23 cellular contexts compared by ENCODE assay signal in genomic region chr2:69940691-69941090, GRCh38. TPM values are rescaled to one million over a fixed set of nuclear protein-coding genes. Genes with fewer than 3 reads are reported as not detected.
DNase-seq lines count a peak whose midpoint lies in the region; ATAC-seq, FAIRE-seq and TF ChIP-seq lines count a peak whose summit lies in the region.
"Had no signal": no experiment of that assay in that cellular context is flagged by ENCODE, and none has a peak within 500 bp of the region (broad histone marks: within the 10 kb centered on the region; RNA-seq: fewer than 3 reads in every experiment).

No MANE protein-coding gene starts in this region.

- H3K9me3 Mint-ChIP-seq in CD4-positive, CD25-positive, alpha-beta regulatory T cell: no peaks in the 10 kb centered on the region
- no peaks in the 10 kb centered on the region for H3K9me3 Mint-ChIP-seq in CD4-positive, alpha-beta memory T cell
- no peaks in the 10 kb centered on the region for H3K9me3 Mint-ChIP-seq in neural crest cell
- H3K9me3 Mint-ChIP-seq: CD4-positive, alpha-beta T cell; H9; IgD-negative memory B cell had no signal

- no peak overlapping the region for H3K27ac ChIP-seq in CD4-positive, CD25-positive, alpha-beta regulatory T cell (ENCODE audit: insufficient read depth, low read length, poor library complexity, severe bottlenecking)
- H3K27ac ChIP-seq in CD4-positive, alpha-beta memory T cell (ENCODE audit: low read depth, low read length): no peak overlapping the region
- H3K27ac ChIP-seq in GM12878 (ENCODE audit: control insufficient read depth, insufficient read depth) (no peak overlapping the region), right atrium auricular region (no peak overlapping the region)

- no peaks in the 10 kb centered on the region for H3K27me3 Mint-ChIP-seq in CD4-positive, CD25-positive, alpha-beta regulatory T cell
- no peaks in the 10 kb centered on the region for H3K27me3 Mint-ChIP-seq in CD4-positive, alpha-beta memory T cell
- no peaks in the 10 kb centered on the region for H3K27me3 Mint-ChIP-seq in neural crest cell (ENCODE audit: low read depth)
- H3K27me3 Mint-ChIP-seq: CD4-positive, alpha-beta T cell; IgD-negative memory B cell had no signal

- in situ Hi-C loops in GM12878 (cut with MboI): no loop called here

- TF ChIP-seq POLR2A in GM12878 (IDR thresholded peaks at IDR 0.05; ENCODE audit: low read depth, low read length): no peak

- H3K4me1 ChIP-seq in CD4-positive, CD25-positive, alpha-beta regulatory T cell (ENCODE audit: control insufficient read depth, insufficient read depth, low read length, poor library complexity, severe bottlenecking): peaks cover under 1% of the 10 kb centered on the region
- peaks cover 4% of the 10 kb centered on the region for H3K4me1 ChIP-seq in CD4-positive, alpha-beta memory T cell (ENCODE audit: insufficient read depth, low read length)
- H3K4me1 ChIP-seq in GM12878 (ENCODE audit: control insufficient read depth, insufficient read depth, low read length) (no peaks in the 10 kb centered on the region), right atrium auricular region (no peaks in the 10 kb centered on the region)
- H3K4me1 ChIP-seq: BE2C had no signal

- WGBS in GM12878 (ENCODE audit: insufficient coverage, insufficient replicate concordance, low lambda C conversion rate, missing lambda C conversion rate): over 99% methylated on average over 8 of the region's 8 CpGs

- no peaks in the 10 kb centered on the region for H3K27me3 ChIP-seq in CD4-positive, CD25-positive, alpha-beta regulatory T cell (ENCODE audit: control insufficient read depth, insufficient read depth, low read length)
- H3K27me3 ChIP-seq in CD4-positive, alpha-beta memory T cell (ENCODE audit: insufficient read depth, low read length): no peaks in the 10 kb centered on the region
- H3K27me3 ChIP-seq in GM12878 (replicated peaks in 1 of 2; ENCODE audit: control insufficient read depth in 2 of 2, insufficient read depth in 2 of 2, low read length in 1 of 2) (no peaks in the 10 kb centered on the region), H7 (ENCODE audit: control insufficient read depth, insufficient read depth, low read length) (no peaks in the 10 kb centered on the region), right atrium auricular region (no peaks in the 10 kb centered on the region)
- H3K27me3 ChIP-seq: BE2C had no signal

- RAD21 ChIA-PET in GM12878 (lab: Charles Lee; ENCODE audit: unreplicated experiment): no interaction called here

- H3K27ac Mint-ChIP-seq in CD4-positive, CD25-positive, alpha-beta regulatory T cell: peak overlapping the region in 2 of 3 donors; percentile 56 to 83
- H3K27ac Mint-ChIP-seq in CD4-positive, alpha-beta memory T cell: peak overlapping the region in 4 of 7 donors; percentile 24 to 79 (median 56)
- H3K27ac Mint-ChIP-seq in neural crest cell (ENCODE audit: unreplicated experiment): peak overlapping the region; percentile 91
- H3K27ac Mint-ChIP-seq: CD4-positive, alpha-beta T cell; IgD-negative memory B cell had no signal

- H3K4me1 Mint-ChIP-seq in CD4-positive, CD25-positive, alpha-beta regulatory T cell: peaks cover 0 to 8% (median 5%) of the 10 kb centered on the region in 4 donors
- H3K4me1 Mint-ChIP-seq in CD4-positive, alpha-beta memory T cell: peaks cover 7 to 13% (median 12%) of the 10 kb centered on the region in 4 donors
- peaks cover 19% of the 10 kb centered on the region for H3K4me1 Mint-ChIP-seq in neural crest cell

- H3K9ac ChIP-seq in GM12878 (ENCODE audit: control insufficient read depth, insufficient read depth, low read length): no peak overlapping the region

- no peak for TF ChIP-seq CTCF in GM12878 (IDR thresholded peaks at IDR 0.05 in 2 of 3, conservative IDR thresholded peaks at IDR 0.05 in 1 of 3; ENCODE audit: control insufficient read depth in 2 of 3, extremely low read depth in 1 of 3, insufficient read depth in 1 of 3, low read depth in 3 of 3, low read length in 3 of 3)
- TF ChIP-seq CTCF in neural crest cell (conservative IDR thresholded peaks at IDR 0.05): no peak
- no peak for TF ChIP-seq CTCF in right atrium auricular region (IDR thresholded peaks at IDR 0.05)

- CTCF ChIA-PET in CD4-positive, alpha-beta memory T cell (lab: Charles Lee; ENCODE audit: partially characterized antibody): no interaction called here
- CTCF ChIA-PET in GM12878 (lab: Yijun Ruan, JAX): no interaction called here

- no peak for ATAC-seq in CD4-positive, CD25-positive, alpha-beta regulatory T cell (ENCODE audit: low read depth in 2 of 2)
- no peak for ATAC-seq in GM12878
- ATAC-seq: HepG2 had no signal

- no peak overlapping the region for H3K4me3 Mint-ChIP-seq in CD4-positive, CD25-positive, alpha-beta regulatory T cell
- H3K4me3 Mint-ChIP-seq in CD4-positive, alpha-beta memory T cell: no peak overlapping the region
- H3K4me3 Mint-ChIP-seq in neural crest cell: peak overlapping the region; percentile 33
- H3K4me3 Mint-ChIP-seq: CD4-positive, alpha-beta T cell; H9; IgD-negative memory B cell had no signal

- H2AFZ ChIP-seq in GM12878 (ENCODE audit: control insufficient read depth, low read depth, low read length): no peak overlapping the region

- H3K4me3 ChIP-seq in CD4-positive, CD25-positive, alpha-beta regulatory T cell (ENCODE audit: low read depth, low read length): no peak overlapping the region
- no peak overlapping the region for H3K4me3 ChIP-seq in CD4-positive, alpha-beta memory T cell (ENCODE audit: low read length in 2 of 2)
- no peak overlapping the region for H3K4me3 ChIP-seq in GM12878
- no peak overlapping the region for H3K4me3 ChIP-seq in H7 (ENCODE audit: insufficient read depth, low read depth, low read length)
- no peak overlapping the region for H3K4me3 ChIP-seq in right atrium auricular region

- TF ChIP-seq RAD21 in GM12878 (IDR thresholded peaks at IDR 0.05; ENCODE audit: insufficient read depth, low read depth, low read length): no peak

- H3K36me3 Mint-ChIP-seq in CD4-positive, CD25-positive, alpha-beta regulatory T cell: peaks cover 58% of the 10 kb centered on the region
- H3K36me3 Mint-ChIP-seq in CD4-positive, alpha-beta memory T cell: peaks cover 52 to 69% of the 10 kb centered on the region in 2 donors
- H3K36me3 Mint-ChIP-seq in neural crest cell (ENCODE audit: low read depth): peaks cover 9% of the 10 kb centered on the region

- H3K4me2 ChIP-seq in GM12878 (ENCODE audit: control insufficient read depth, insufficient read depth): no peak overlapping the region

- no peaks in the 10 kb centered on the region for H3K79me2 ChIP-seq in GM12878 (ENCODE audit: control insufficient read depth, insufficient read depth, low read length)

- TF ChIP-seq EP300 in GM12878 (IDR thresholded peaks at IDR 0.05; ENCODE audit: borderline replicate concordance in 1 of 2, control insufficient read depth in 1 of 2, low read depth in 2 of 2, low read length in 2 of 2): no peak

- intact Hi-C loops in CD4-positive, alpha-beta memory T cell (cut with micrococcal nuclease): loop anchor here (10.0 kb wide), 1 partner anchor 204 kb away; no protein-coding TSS in a partner anchor
- intact Hi-C loops in GM12878 (cut with micrococcal nuclease; ENCODE audit: unreplicated experiment): no loop called here

- H4K20me1 ChIP-seq in GM12878 (ENCODE audit: control insufficient read depth, insufficient read depth): no peaks in the 10 kb centered on the region

- no peak for FAIRE-seq in GM12878 (lab: Jason Lieb, UNC)
- FAIRE-seq: A204.1, GM12892, GM18507, HepG2 had no signal

- DNase-seq in CD4-positive, CD25-positive, alpha-beta regulatory T cell: no peak
- no peak for DNase-seq in CD4-positive, alpha-beta memory T cell
- DNase-seq in GM12878 (ENCODE audit: low read depth, low spot score): no peak
- DNase-seq in neural crest cell (ENCODE audit: low read depth, low spot score): no peak
- DNase-seq in H7: no peak
- DNase-seq in right atrium auricular region (ENCODE audit: low spot score): no peak
- no peak for DNase-seq in T1000 (lab: John Stamatoyannopoulos, UW)
- DNase-seq in DMS79 treated with DMSO at 0.1 percent for 48 hours (lab: John Stamatoyannopoulos, UW): no peak
- DNase-seq: ACHN; BE2C; C1 segment of cervical spinal cord; Calu3; CD4-positive, alpha-beta T cell; DND-41; EL; GOT3; H9; KG1 had no signal

- SMC1A ChIA-PET in GM12878 (lab: Charles Lee; ENCODE audit: uncharacterized antibody, unreplicated experiment): interaction anchor here (1.6 to 1.7 kb wide), 2 partner anchors 11 to 13 kb away, joined by 3 to 4 read pairs; no protein-coding TSS in a partner anchor

- no peaks in the 10 kb centered on the region for H3K9me3 ChIP-seq in CD4-positive, CD25-positive, alpha-beta regulatory T cell (ENCODE audit: control insufficient read depth in 2 of 2, low read length in 2 of 2)
- no peaks in the 10 kb centered on the region for H3K9me3 ChIP-seq in CD4-positive, alpha-beta memory T cell (ENCODE audit: control insufficient read depth in 1 of 2, low read length in 2 of 2)
- no peaks in the 10 kb centered on the region for H3K9me3 ChIP-seq in GM12878 (replicated peaks; ENCODE audit: control insufficient read depth, insufficient read depth, low read length)
- no peaks in the 10 kb centered on the region for H3K9me3 ChIP-seq in right atrium auricular region
- H3K9me3 ChIP-seq: BE2C had no signal

- TSS peak; percentile 26 for BruUV-seq in GM12878 (replicated peaks; lab: Mats Ljungman, UMichigan)

- POLR2A ChIA-PET in CD4-positive, alpha-beta memory T cell (lab: Charles Lee; ENCODE audit: partially characterized antibody): no interaction called here
- POLR2A ChIA-PET in GM12878 (lab: Charles Lee): no interaction called here

- H3K36me3 ChIP-seq in CD4-positive, CD25-positive, alpha-beta regulatory T cell (ENCODE audit: control insufficient read depth, insufficient read depth, low read length): peaks cover 64% of the 10 kb centered on the region
- H3K36me3 ChIP-seq in CD4-positive, alpha-beta memory T cell (ENCODE audit: insufficient read depth, low read length): peaks cover 26% of the 10 kb centered on the region
- peaks cover 0 to 20% of the 10 kb centered on the region in 2 experiments; a peak in 3 of 4 replicates for H3K36me3 ChIP-seq in GM12878 (ENCODE audit: control insufficient read depth in 2 of 2, insufficient read depth in 2 of 2, low read length in 1 of 2)
- H3K36me3 ChIP-seq in H7 (replicated peaks; ENCODE audit: control insufficient read depth, insufficient read depth, low read length): no peaks in the 10 kb centered on the region; the same call in 1 of the 2 replicates
- H3K36me3 ChIP-seq in right atrium auricular region: peaks cover 47% of the 10 kb centered on the region
- H3K36me3 ChIP-seq: BE2C had no signal

RNA-seq across cellular contexts. Expression of gene ASPRV1, which starts 20.7 kb away (rescaled TPM):
- 1.7 TPM for total RNA-seq in CD4-positive, CD25-positive, alpha-beta regulatory T cell
- 1 to 10 TPM in 3 of 4 donors, under 1 TPM in 1; 0.62 to 1.5 (median 1.1) TPM for polyA plus RNA-seq in CD4-positive, CD25-positive, alpha-beta regulatory T cell
- total RNA-seq in CD4-positive, alpha-beta memory T cell: 1 to 10 TPM; 2.0 to 2.3 TPM
- polyA plus RNA-seq in CD4-positive, alpha-beta memory T cell: 1 to 10 TPM; 1.1 TPM
- 14.4 and 17.1 TPM in 2 replicates for total RNA-seq in GM12878 (2013; cell fraction: nucleolus; rRNA removed)
- total RNA-seq in GM12878 (2014; rRNA removed) (0.11 and 0.38 TPM in 2 replicates), GM12878 (2014; rRNA removed; fragmentation: Illumina TruSeq; extraction: Trizol) (0.23 and 0.27 TPM in 2 replicates), GM12878 (2021) (0.53 and 0.59 TPM in 2 replicates), neural crest cell (1.2 and 1.7 TPM in 2 replicates), right atrium auricular region (under 1 TPM; 0.33 to 0.83 TPM)
- polyA plus RNA-seq in GM12878 (2011; ENCODE audit: low read depth): 0.29 TPM
- polyA plus RNA-seq in GM12878 (2011; rRNA removed) (0.97 and 1.1 TPM in 2 replicates), GM12878 (2014; fragmentation: Illumina TruSeq; extraction: Trizol) (0.29 and 0.33 TPM in 2 replicates), GM12878 (2014; fragmentation: Nextera tagmentation; extraction: Ambion mirVana) (under 1 TPM; 0.11 to 0.16 TPM), GM12878 (2014; rRNA removed) (0.37 and 0.44 TPM in 2 replicates), GM12878 (2016; fragmentation: Nextera tagmentation; extraction: Ambion mirVana) (under 1 TPM; 0.60 to 0.64 TPM)
- 1.1 and 1.6 TPM in 2 replicates for polyA plus RNA-seq in GM12878 (2011; cell fraction: cytosol; rRNA removed)
- 2.4 and 3.2 TPM in 2 replicates for polyA plus RNA-seq in GM12878 (2011; cell fraction: nucleus; rRNA removed)
- 0.65 and 0.77 TPM in 2 replicates for polyA plus RNA-seq in GM12878 (2012)
- polyA minus RNA-seq in GM12878 (2011; rRNA and poly(A)+ RNA removed): 0.88 and 2.8 TPM in 2 replicates
- polyA minus RNA-seq in GM12878 (2011; cell fraction: cytosol; rRNA and poly(A)+ RNA removed): 0.42 and 0.67 TPM in 2 replicates
- 0.85 and 1.1 TPM in 2 replicates for polyA minus RNA-seq in GM12878 (2011; cell fraction: nucleus; rRNA and poly(A)+ RNA removed)
- total RNA-seq in H7 (2014; rRNA removed; shearing (Covaris generic)): 0.70 and 0.90 TPM in 2 replicates

RNA-seq across cellular contexts. Expression of gene MXD1, which starts 25.8 kb away (rescaled TPM):
- 40.6 TPM for total RNA-seq in CD4-positive, CD25-positive, alpha-beta regulatory T cell
- 10 to 100 TPM in 2 of 4 donors, 1 to 10 TPM in 2; 8.3 to 13.3 (median 11.0) TPM for polyA plus RNA-seq in CD4-positive, CD25-positive, alpha-beta regulatory T cell
- 10 to 100 TPM; 12.5 to 17.2 TPM for total RNA-seq in CD4-positive, alpha-beta memory T cell
- polyA plus RNA-seq in CD4-positive, alpha-beta memory T cell: 10 to 100 TPM in 1 of 2 donors, 1 to 10 TPM in 1; 4.7 to 12.3 TPM
- total RNA-seq in GM12878 (2013; cell fraction: nucleolus; rRNA removed): 11.5 and 13.8 TPM in 2 replicates
- total RNA-seq in GM12878 (2014; rRNA removed) (2.7 and 3.4 TPM in 2 replicates), GM12878 (2014; rRNA removed; fragmentation: Illumina TruSeq; extraction: Trizol) (1.8 and 2.2 TPM in 2 replicates), GM12878 (2021) (5.3 and 5.5 TPM in 2 replicates), neural crest cell (4.9 and 6.6 TPM in 2 replicates), right atrium auricular region (1 to 10 TPM; 4.4 to 4.7 TPM)
- polyA plus RNA-seq in GM12878 (2011; ENCODE audit: low read depth): 3.0 TPM
- polyA plus RNA-seq in GM12878 (2011; rRNA removed) (9.9 and 10.2 TPM in 2 replicates), GM12878 (2014; fragmentation: Illumina TruSeq; extraction: Trizol) (3.2 and 3.4 TPM in 2 replicates), GM12878 (2014; fragmentation: Nextera tagmentation; extraction: Ambion mirVana) (1 to 10 TPM; 2.5 to 2.7 TPM), GM12878 (2014; rRNA removed) (2.6 and 3.0 TPM in 2 replicates), GM12878 (2016; fragmentation: Nextera tagmentation; extraction: Ambion mirVana) (1 to 10 TPM; 4.5 to 5.5 TPM)
- polyA plus RNA-seq in GM12878 (2011; cell fraction: cytosol; rRNA removed): 3.3 and 4.7 TPM in 2 replicates
- polyA plus RNA-seq in GM12878 (2011; cell fraction: nucleus; rRNA removed): 5.6 and 11.5 TPM in 2 replicates
- 5.3 and 5.5 TPM in 2 replicates for polyA plus RNA-seq in GM12878 (2012)
- polyA minus RNA-seq in GM12878 (2011; rRNA and poly(A)+ RNA removed): 4.0 and 4.3 TPM in 2 replicates
- polyA minus RNA-seq in GM12878 (2011; cell fraction: cytosol; rRNA and poly(A)+ RNA removed): 4.0 and 4.8 TPM in 2 replicates
- polyA minus RNA-seq in GM12878 (2011; cell fraction: nucleus; rRNA and poly(A)+ RNA removed): 3.4 and 4.5 TPM in 2 replicates
- 0.35 and 0.70 TPM in 2 replicates for total RNA-seq in H7 (2014; rRNA removed; shearing (Covaris generic))

RNA-seq across cellular contexts. Expression of gene SNRNP27, which starts 46.9 kb away (rescaled TPM):
- 44.1 TPM for total RNA-seq in CD4-positive, CD25-positive, alpha-beta regulatory T cell
- 10 to 100 TPM; 51.7 to 70.2 (median 60.0) TPM for polyA plus RNA-seq in CD4-positive, CD25-positive, alpha-beta regulatory T cell
- total RNA-seq in CD4-positive, alpha-beta memory T cell: 10 to 100 TPM; 44.6 to 48.5 TPM
- 10 to 100 TPM; 62.6 to 66.0 TPM for polyA plus RNA-seq in CD4-positive, alpha-beta memory T cell
- total RNA-seq in GM12878 (2013; cell fraction: nucleolus; rRNA removed): 34.6 and 37.5 TPM in 2 replicates
- total RNA-seq in GM12878 (2014; rRNA removed): 33.2 and 41.0 TPM in 2 replicates
- 49.8 and 52.7 TPM in 2 replicates for total RNA-seq in GM12878 (2014; rRNA removed; fragmentation: Illumina TruSeq; extraction: Trizol)
- total RNA-seq in GM12878 (2021): 35.6 and 37.4 TPM in 2 replicates
- polyA plus RNA-seq in GM12878 (2011; ENCODE audit: low read depth): 6.9 TPM
- 52.1 and 88.6 TPM in 2 replicates for polyA plus RNA-seq in GM12878 (2011; rRNA removed)
- 22.6 and 23.0 TPM in 2 replicates for polyA plus RNA-seq in GM12878 (2011; cell fraction: cytosol; rRNA removed)
- 27.8 and 30.8 TPM in 2 replicates for polyA plus RNA-seq in GM12878 (2011; cell fraction: nucleus; rRNA removed)
- polyA plus RNA-seq in GM12878 (2012): 29.5 and 36.5 TPM in 2 replicates
- polyA plus RNA-seq in GM12878 (2014; fragmentation: Illumina TruSeq; extraction: Trizol): 49.2 and 66.8 TPM in 2 replicates
- polyA plus RNA-seq in GM12878 (2014; fragmentation: Nextera tagmentation; extraction: Ambion mirVana): 10 to 100 TPM; 30.6 to 30.9 TPM
- 34.5 and 46.3 TPM in 2 replicates for polyA plus RNA-seq in GM12878 (2014; rRNA removed)
- polyA plus RNA-seq in GM12878 (2016; fragmentation: Nextera tagmentation; extraction: Ambion mirVana): 10 to 100 TPM; 77.6 to 89.5 TPM
- 4.3 and 6.6 TPM in 2 replicates for polyA minus RNA-seq in GM12878 (2011; rRNA and poly(A)+ RNA removed)
- 5.9 and 7.2 TPM in 2 replicates for polyA minus RNA-seq in GM12878 (2011; cell fraction: cytosol; rRNA and poly(A)+ RNA removed)
- 4.8 and 6.1 TPM in 2 replicates for polyA minus RNA-seq in GM12878 (2011; cell fraction: nucleus; rRNA and poly(A)+ RNA removed)
- total RNA-seq in neural crest cell: 65.5 and 67.8 TPM in 2 replicates
- 41.9 and 50.4 TPM in 2 replicates for total RNA-seq in H7 (2014; rRNA removed; shearing (Covaris generic))
- 10 to 100 TPM; 61.7 to 73.3 TPM for total RNA-seq in right atrium auricular region
